ENCODE assay signal across 1 cellular context in the genomic region with DNA sequence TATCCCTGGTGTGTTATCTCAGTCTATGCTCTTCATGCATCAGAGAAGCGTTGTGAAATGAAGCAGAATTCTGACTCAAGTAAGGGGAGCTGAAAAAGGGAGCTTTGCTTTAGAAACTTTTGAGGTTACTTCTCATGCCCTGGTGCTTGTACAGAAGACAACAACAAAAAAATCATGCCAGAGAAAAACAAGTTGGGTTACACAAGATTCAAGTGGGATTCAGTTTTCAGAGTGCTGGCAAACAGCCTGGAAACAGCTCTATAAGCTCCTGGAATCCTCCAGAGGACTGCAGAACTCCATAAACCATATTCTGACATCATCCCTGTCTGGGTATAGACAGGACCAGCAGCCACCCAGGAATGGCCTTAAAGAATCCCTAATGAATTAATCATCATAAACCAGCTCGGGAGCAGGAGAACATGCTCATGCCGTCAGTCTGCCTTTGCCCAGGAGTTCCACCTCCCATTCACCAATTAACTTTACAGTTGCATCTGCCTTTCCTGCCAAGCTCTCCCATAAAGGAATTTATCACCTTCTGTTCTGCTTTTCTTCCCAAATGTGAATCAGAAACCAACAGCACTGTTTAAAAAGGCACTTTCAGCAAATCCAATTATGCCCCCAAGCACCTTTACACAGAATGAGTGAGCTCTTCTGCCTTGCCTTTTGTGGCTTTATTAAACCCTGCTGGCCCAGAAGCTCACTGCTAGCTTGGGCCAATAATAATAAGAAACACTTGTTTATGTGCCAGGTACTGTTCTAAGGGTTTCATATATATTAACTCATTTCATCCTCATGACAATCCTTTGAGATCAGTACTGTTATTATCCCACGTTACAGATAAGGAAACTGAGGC.
TF ChIP-seq lines count a peak whose summit lies in the region.

No MANE protein-coding gene starts in this region.

TF ChIP-seq in HepG2, 621 proteins besides CTCF, POLR2A, EP300 and RAD21 (continued from another document):
- TF ChIP-seq ZNF484 (CRISPR knock-in tag; IDR thresholded peaks at IDR 0.05; ENCODE audit: borderline replicate concordance, low read depth) (no peak), ESRRA (CRISPR knock-in tag; IDR thresholded peaks at IDR 0.05; ENCODE audit: low read depth) (no peak), MIER3 (CRISPR knock-in tag; IDR thresholded peaks at IDR 0.05; ENCODE audit: borderline replicate concordance) (no peak), RFXAP (CRISPR knock-in tag; IDR thresholded peaks at IDR 0.05; ENCODE audit: borderline replicate concordance) (no peak), ZNF331 (CRISPR knock-in tag; IDR thresholded peaks at IDR 0.05) (no peak), CC2D1A (CRISPR knock-in tag; IDR thresholded peaks at IDR 0.05) (no peak)
- TF ChIP-seq, protein P1, sequence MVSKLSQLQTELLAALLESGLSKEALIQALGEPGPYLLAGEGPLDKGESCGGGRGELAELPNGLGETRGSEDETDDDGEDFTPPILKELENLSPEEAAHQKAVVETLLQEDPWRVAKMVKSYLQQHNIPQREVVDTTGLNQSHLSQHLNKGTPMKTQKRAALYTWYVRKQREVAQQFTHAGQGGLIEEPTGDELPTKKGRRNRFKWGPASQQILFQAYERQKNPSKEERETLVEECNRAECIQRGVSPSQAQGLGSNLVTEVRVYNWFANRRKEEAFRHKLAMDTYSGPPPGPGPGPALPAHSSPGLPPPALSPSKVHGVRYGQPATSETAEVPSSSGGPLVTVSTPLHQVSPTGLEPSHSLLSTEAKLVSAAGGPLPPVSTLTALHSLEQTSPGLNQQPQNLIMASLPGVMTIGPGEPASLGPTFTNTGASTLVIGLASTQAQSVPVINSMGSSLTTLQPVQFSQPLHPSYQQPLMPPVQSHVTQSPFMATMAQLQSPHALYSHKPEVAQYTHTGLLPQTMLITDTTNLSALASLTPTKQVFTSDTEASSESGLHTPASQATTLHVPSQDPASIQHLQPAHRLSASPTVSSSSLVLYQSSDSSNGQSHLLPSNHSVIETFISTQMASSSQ (IDR thresholded peaks at IDR 0.05; ENCODE audit: low read depth) = no peak
- TF ChIP-seq, protein P1 (CRISPR knock-in tag; IDR thresholded peaks at IDR 0.05; ENCODE audit: borderline replicate concordance) = no peak
TF ChIP-seq in HepG2: peak in this region for 0.
